In the genomic region with DNA sequence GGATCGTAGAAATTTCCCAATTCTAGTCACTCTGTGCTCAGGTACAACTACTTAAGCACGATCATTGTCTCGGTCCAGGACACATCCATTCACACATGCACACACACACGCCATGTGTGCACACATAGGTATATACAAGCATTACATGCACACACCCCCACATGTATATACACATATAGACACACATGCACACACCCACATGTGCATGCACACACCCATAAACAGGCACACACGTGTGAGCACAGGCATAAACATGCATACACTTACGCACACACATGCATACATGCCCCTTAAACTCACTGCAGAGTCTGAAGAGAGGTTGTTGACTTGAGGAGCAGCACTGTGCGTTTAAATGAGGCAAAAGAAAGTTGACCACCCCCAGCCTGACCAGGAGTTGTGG, we compare ENCODE assay signal across 1 cellular context.
A peak's percentile ranks its signal among the peaks of the same experiment; 100 is the strongest.
TF ChIP-seq lines count a peak whose summit lies in the region.

No MANE protein-coding gene starts in this region.

TF ChIP-seq in HepG2, 621 proteins besides CTCF, POLR2A, EP300 and RAD21:
- TF ChIP-seq MNT (IDR thresholded peaks at IDR 0.05) (peak; percentile 94), ZC3H4 (CRISPR knock-in tag; IDR thresholded peaks at IDR 0.05; ENCODE audit: borderline replicate concordance) (no peak)
TF ChIP-seq in HepG2: peak in this region for 1.
